Comparison of ENCODE assay signal across 13 cellular contexts in genomic region chr17:74288785-74289184, GRCh38. TPM values are rescaled to one million over a fixed set of nuclear protein-coding genes. Genes with fewer than 3 reads are reported as not detected.
A peak's percentile ranks its signal among the peaks of the same experiment; 100 is the strongest.
DNase-seq lines count a peak whose midpoint lies in the region; ATAC-seq, FAIRE-seq and TF ChIP-seq lines count a peak whose summit lies in the region.
"Had no signal": no experiment of that assay in that cellular context is flagged by ENCODE, and none has a peak within 500 bp of the region (broad histone marks: within the 10 kb centered on the region; RNA-seq: fewer than 3 reads in every experiment).

No MANE protein-coding gene starts in this region.

- no peak for FAIRE-seq in bronchial epithelial cell (lab: Jason Lieb, UNC)

- no peak overlapping the region for H3K4me3 ChIP-seq in bronchial epithelial cell (ENCODE audit: low read depth, low read length)
- H3K4me3 ChIP-seq: colonic mucosa, left lung, neural progenitor cell, skin epidermis had no signal

- no peaks in the 10 kb centered on the region for H3K36me3 ChIP-seq in bronchial epithelial cell (ENCODE audit: control insufficient read depth, insufficient read depth, low read length)
- H3K36me3 ChIP-seq: colonic mucosa, left lung, neural progenitor cell had no signal

- in situ Hi-C loops in Caki2 (cut with HindIII; ENCODE audit: low pct_unique_long_range_greater_than_20kb, low sequenced_read_pairs) = no loop called here

- ATAC-seq in GM18858 (IDR thresholded peaks at IDR 0.05; ENCODE audit: unreplicated experiment) (peak; percentile 65), HG03442 (IDR thresholded peaks at IDR 0.05; ENCODE audit: unreplicated experiment) (peak; percentile 64), HG02763 (IDR thresholded peaks at IDR 0.05; ENCODE audit: unreplicated experiment) (no peak), HG02938 (IDR thresholded peaks at IDR 0.05; ENCODE audit: unreplicated experiment) (no peak), GM18519 (IDR thresholded peaks at IDR 0.05; ENCODE audit: low FRiP score, unreplicated experiment) (no peak)
- ATAC-seq: left lung had no signal

- peaks cover 1% of the 10 kb centered on the region for H3K27me3 ChIP-seq in bronchial epithelial cell (ENCODE audit: control insufficient read depth, insufficient read depth, low read length)
- H3K27me3 ChIP-seq: colonic mucosa had no signal

- TF ChIP-seq CTCF in bronchial epithelial cell (IDR thresholded peaks at IDR 0.05; ENCODE audit: insufficient read depth, low read length, severe bottlenecking) = no peak

- DNase-seq in Caki2 (ENCODE audit: low read depth) (peak; percentile 33), bronchial epithelial cell (ENCODE audit: low read depth) (peak; percentile 70)
- DNase-seq: activated gamma-delta T cell treated with Interleukin-2 at 50 U/mL for 16 hours, colonic mucosa, foreskin melanocyte had no signal

RNA-seq across cellular contexts. Expression of gene DNAI2, which starts 14.8 kb away (rescaled TPM):
- total RNA-seq in Caki2 (2014; rRNA removed; shearing (Covaris generic); ENCODE audit: low replicate concordance) = not detected in 2 replicates
- total RNA-seq in bronchial epithelial cell = not detected in 2 replicates
- total RNA-seq: colonic mucosa had no signal

RNA-seq across cellular contexts. Expression of gene KIF19, which starts 37.2 kb away (rescaled TPM):
- not detected in 2 replicates for total RNA-seq in Caki2 (2014; rRNA removed; shearing (Covaris generic); ENCODE audit: low replicate concordance)
- total RNA-seq in bronchial epithelial cell = not detected in 2 replicates

Comparison
In these comparisons a context has a peak if more than half of its experiments do, and no peak if none do; other contexts are left out.
1. ATAC-seq: peak in GM18858 (single experiment) and HG03442 (single experiment); none in HG02763 (single experiment), HG02938 (single experiment) and GM18519 (single experiment).